ENCODE assay signal across 8 cellular contexts in genomic region chr7:1459930-1460756, GRCh38. TPM values are rescaled to one million over a fixed set of nuclear protein-coding genes. Genes with fewer than 3 reads are reported as not detected.
DNase-seq lines count a peak whose midpoint lies in the region; ATAC-seq and TF ChIP-seq lines count a peak whose summit lies in the region.

No MANE protein-coding gene starts in this region.

- peak overlapping the region; percentile 96 for H3K27ac ChIP-seq in hepatocyte

- TF ChIP-seq CTCF in hepatocyte (IDR thresholded peaks at IDR 0.05; ENCODE audit: poor library complexity), result no peak

- no peaks in the 10 kb centered on the region for H3K9me3 Mint-ChIP-seq in activated T-helper 2 cell treated with anti-CD3 and anti-CD28 coated beads, Interferon-gamma antibody, Interleukin-2, Interleukin-4, amounts not matched to agents 10 μg/mL and 5 μg/mL and 100 μg/mL, durations not matched to agents 14 hours and 24 hours and 36 hours

- H3K27me3 Mint-ChIP-seq in activated T-helper 2 cell treated with anti-CD3 and anti-CD28 coated beads, Interferon-gamma antibody, Interleukin-2, Interleukin-4, amounts not matched to agents 10 μg/mL and 5 μg/mL and 100 μg/mL, durations not matched to agents 14 hours and 24 hours and 36 hours (ENCODE audit: low read depth), result peaks cover 6% of the 10 kb centered on the region

- H3K27me3 ChIP-seq in hepatocyte, result no peaks in the 10 kb centered on the region
- H3K27me3 ChIP-seq in skeletal muscle satellite cell (ENCODE audit: control insufficient read depth, insufficient read depth, low read length), result no peaks in the 10 kb centered on the region

- intact Hi-C loops in activated T-helper 2 cell treated with anti-CD3 and anti-CD28 coated beads, Interferon-gamma antibody, Interleukin-2, Interleukin-4, amounts not matched to agents 10 μg/mL and 5 μg/mL and 100 μg/mL, durations not matched to agents 14 hours and 24 hours and 36 hours (cut with micrococcal nuclease), result loop anchor here (1.0 to 2.0 kb wide), 2 partner anchors 43 to 44 kb away; partner anchors contain the start of gene INTS1

- no peak for ATAC-seq in GM18867 (IDR thresholded peaks at IDR 0.05; ENCODE audit: unreplicated experiment)

- H3K4me2 ChIP-seq in hepatocyte (peak overlapping the region; percentile 72), skeletal muscle satellite cell (ENCODE audit: low read length) (peak overlapping the region; percentile 86)

- peaks cover 30% of the 10 kb centered on the region for H3K79me2 ChIP-seq in hepatocyte

- peak overlapping the region; percentile 14 for H3K9ac ChIP-seq in skeletal muscle satellite cell (ENCODE audit: low read depth, low read length)

- H3K4me3 ChIP-seq in hepatocyte (no peak overlapping the region), skeletal muscle satellite cell (ENCODE audit: low read length) (peak overlapping the region; percentile 57)

- no peaks in the 10 kb centered on the region for H3K9me2 ChIP-seq in hepatocyte (replicated peaks; ENCODE audit: insufficient read depth)

- H4K20me1 ChIP-seq in hepatocyte (ENCODE audit: insufficient read depth, poor library complexity, severe bottlenecking), result no peaks in the 10 kb centered on the region

- H3K4me1 ChIP-seq in hepatocyte (ENCODE audit: insufficient read depth), result peaks cover 43% of the 10 kb centered on the region
- peaks cover 41% of the 10 kb centered on the region for H3K4me1 ChIP-seq in skeletal muscle satellite cell (ENCODE audit: control insufficient read depth, insufficient read depth, low read length)

- H3K36me3 ChIP-seq in hepatocyte (replicated peaks; ENCODE audit: insufficient read depth, low read depth), result no peaks in the 10 kb centered on the region
- no peaks in the 10 kb centered on the region for H3K36me3 ChIP-seq in skeletal muscle satellite cell (ENCODE audit: insufficient read depth, low read length)

- no peak overlapping the region for H2AFZ ChIP-seq in hepatocyte

- H3K36me3 Mint-ChIP-seq in activated T-helper 2 cell treated with anti-CD3 and anti-CD28 coated beads, Interferon-gamma antibody, Interleukin-2, Interleukin-4, amounts not matched to agents 10 μg/mL and 5 μg/mL and 100 μg/mL, durations not matched to agents 14 hours and 24 hours and 36 hours (ENCODE audit: low read depth), result no peaks in the 10 kb centered on the region

- WGBS in hepatocyte (ENCODE audit: low lambda C conversion rate, missing lambda C conversion rate), result 42% methylated on average over 27 of the region's 28 CpGs

- no peaks in the 10 kb centered on the region for H3K9me3 ChIP-seq in hepatocyte (ENCODE audit: low read depth)
- H3K9me3 ChIP-seq in skeletal muscle satellite cell (replicated peaks; ENCODE audit: low read length), result no peaks in the 10 kb centered on the region

- H3K4me3 Mint-ChIP-seq in activated T-helper 2 cell treated with anti-CD3 and anti-CD28 coated beads, Interferon-gamma antibody, Interleukin-2, Interleukin-4, amounts not matched to agents 10 μg/mL and 5 μg/mL and 100 μg/mL, durations not matched to agents 14 hours and 24 hours and 36 hours (ENCODE audit: low read depth), result peak overlapping the region; percentile 66

- DNase-seq in stimulated activated CD4-positive, alpha-beta T cell treated with anti-CD3 and anti-CD28 coated beads, Interleukin-4, amount 100 ng/mL, for 24 hours, result peak; percentile 15
- DNase-seq in stimulated activated CD4-positive, alpha-beta T cell treated with anti-CD3 and anti-CD28 coated beads, Interleukin-1b, Interleukin-23, amount 100 ng/mL, for 48 hours, result no peak
- DNase-seq in activated T-helper 2 cell treated with anti-CD3 and anti-CD28 coated beads, Interferon-gamma antibody, Interleukin-2, Interleukin-4, amounts not matched to agents 10 μg/mL and 5 μg/mL and 100 μg/mL, durations not matched to agents 14 hours and 24 hours and 36 hours (ENCODE audit: low spot score), result no peak
- DNase-seq in hepatocyte (ENCODE audit: low spot score) (peak; percentile 43), putamen (ENCODE audit: low spot score) (no peak), SIG-M5 (lab: John Stamatoyannopoulos, UW) (no peak)

- H3K4me1 Mint-ChIP-seq in activated T-helper 2 cell treated with anti-CD3 and anti-CD28 coated beads, Interferon-gamma antibody, Interleukin-2, Interleukin-4, amounts not matched to agents 10 μg/mL and 5 μg/mL and 100 μg/mL, durations not matched to agents 14 hours and 24 hours and 36 hours (ENCODE audit: low read depth), result no peaks in the 10 kb centered on the region

- no peak overlapping the region for H3K27ac Mint-ChIP-seq in activated T-helper 2 cell treated with anti-CD3 and anti-CD28 coated beads, Interferon-gamma antibody, Interleukin-2, Interleukin-4, amounts not matched to agents 10 μg/mL and 5 μg/mL and 100 μg/mL, durations not matched to agents 14 hours and 24 hours and 36 hours

RNA-seq across cellular contexts. Expression of gene MICALL2, which starts 0.9 kb away (rescaled TPM):
- total RNA-seq in activated T-helper 2 cell treated with anti-CD3 and anti-CD28 coated beads, Interferon-gamma antibody, Interleukin-2, Interleukin-4, amounts not matched to agents 10 μg/mL and 5 μg/mL and 100 μg/mL, durations not matched to agents 14 hours and 24 hours and 36 hours, result 2.1 TPM in 2 replicates
- 9.8 and 16.4 TPM in 2 replicates for total RNA-seq in hepatocyte
- polyA plus RNA-seq in hepatocyte, result 28.2 and 34.5 TPM in 2 replicates
- total RNA-seq in skeletal muscle satellite cell (2012; rRNA removed), result 12.0 and 14.7 TPM in 2 replicates

RNA-seq across cellular contexts. Expression of gene INTS1, which starts 44.0 kb away (rescaled TPM):
- total RNA-seq in activated T-helper 2 cell treated with anti-CD3 and anti-CD28 coated beads, Interferon-gamma antibody, Interleukin-2, Interleukin-4, amounts not matched to agents 10 μg/mL and 5 μg/mL and 100 μg/mL, durations not matched to agents 14 hours and 24 hours and 36 hours, result 86.7 and 91.0 TPM in 2 replicates
- total RNA-seq in hepatocyte, result 15.5 and 30.0 TPM in 2 replicates
- polyA plus RNA-seq in hepatocyte, result 53.6 and 57.3 TPM in 2 replicates
- total RNA-seq in skeletal muscle satellite cell (2012; rRNA removed), result 63.6 and 65.3 TPM in 2 replicates

Comparison
In these comparisons a context has a peak if more than half of its experiments do, and no peak if none do; other contexts are left out.
1. DNase-seq: peak in stimulated activated CD4-positive, alpha-beta T cell treated with anti-CD3 and anti-CD28 coated beads, Interleukin-4, amount 100 ng/mL, for 24 hours (single experiment) and hepatocyte (single experiment); none in stimulated activated CD4-positive, alpha-beta T cell treated with anti-CD3 and anti-CD28 coated beads, Interleukin-1b, Interleukin-23, amount 100 ng/mL, for 48 hours (single experiment), activated T-helper 2 cell treated with anti-CD3 and anti-CD28 coated beads, Interferon-gamma antibody, Interleukin-2, Interleukin-4, amounts not matched to agents 10 μg/mL and 5 μg/mL and 100 μg/mL, durations not matched to agents 14 hours and 24 hours and 36 hours (single experiment), putamen (single experiment) and SIG-M5 (single experiment).